8 cellular contexts compared by ENCODE assay signal in the genomic region with DNA sequence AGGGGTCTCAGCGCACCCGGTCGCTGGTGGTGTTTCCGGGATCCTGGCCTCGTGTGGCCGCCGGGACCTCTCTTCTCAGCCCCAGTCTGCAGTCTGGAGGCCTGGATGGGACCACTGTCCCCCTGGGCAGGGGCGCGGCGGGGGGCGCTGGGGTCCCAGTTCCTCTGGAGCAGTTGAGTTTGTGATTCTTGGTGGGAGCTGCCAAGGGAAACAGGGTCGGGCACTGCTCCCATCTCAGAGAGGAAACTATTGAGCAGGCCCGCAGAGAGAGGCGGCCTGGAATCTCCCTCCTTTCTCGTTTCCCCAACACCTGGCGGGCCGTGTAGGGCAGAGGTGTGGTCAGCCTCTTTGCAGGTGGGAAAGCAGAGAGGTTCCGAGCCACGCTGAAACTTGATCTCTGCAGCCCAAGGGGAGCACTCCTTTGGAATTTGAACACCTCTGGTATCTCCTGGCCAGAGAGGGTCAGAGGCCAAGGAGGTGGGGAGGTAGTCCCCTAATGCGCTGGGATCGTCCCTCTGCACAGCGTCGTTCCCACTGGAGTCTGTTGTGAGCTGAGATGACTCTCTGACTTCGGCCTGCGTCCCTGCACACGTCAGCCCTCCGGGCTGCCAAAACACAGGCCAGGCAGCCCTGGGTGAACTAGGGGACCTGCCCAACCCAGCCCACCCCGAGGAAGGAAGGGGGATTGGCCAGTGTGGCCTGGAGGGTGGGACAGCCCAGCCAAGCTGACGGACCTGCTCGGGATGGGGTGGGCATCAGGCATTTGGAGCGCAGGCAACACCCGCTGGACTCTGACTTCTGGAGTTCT. TPM values are rescaled to one million over a fixed set of nuclear protein-coding genes. Genes with fewer than 3 reads are reported as not detected.
DNase-seq lines count a peak whose midpoint lies in the region; ATAC-seq and TF ChIP-seq lines count a peak whose summit lies in the region.

No MANE protein-coding gene starts in this region.

- TF ChIP-seq POLR2A in upper lobe of left lung (IDR thresholded peaks at IDR 0.05): peak in 1 of 4 donors; percentile 35

- no peak for TF ChIP-seq CTCF in AG09309 (IDR thresholded peaks at IDR 0.05; ENCODE audit: control insufficient read depth, insufficient read depth, low read depth, low read length, missing control alignments)
- TF ChIP-seq CTCF in upper lobe of left lung (IDR thresholded peaks at IDR 0.05): no peak

- peak overlapping the region; percentile 65 for H3K4me3 ChIP-seq in AG09309 (ENCODE audit: control insufficient read depth, low read depth, low read length)
- H3K4me3 ChIP-seq in effector memory CD4-positive, alpha-beta T cell (ENCODE audit: insufficient read depth, low read depth, low read length, poor library complexity, severe bottlenecking): peak overlapping the region; percentile 95
- H3K4me3 ChIP-seq in upper lobe of left lung: peak overlapping the region; percentile 73 to 91 (median 84)

- TF ChIP-seq EP300 in upper lobe of left lung (IDR thresholded peaks at IDR 0.05): no peak

- H3K27ac ChIP-seq in effector memory CD4-positive, alpha-beta T cell (ENCODE audit: insufficient read depth, low read length, poor library complexity, severe bottlenecking): peak overlapping the region; percentile 83
- H3K27ac ChIP-seq in upper lobe of left lung: peak overlapping the region; percentile 74 to 91 (median 84)

- H3K9me3 ChIP-seq in effector memory CD4-positive, alpha-beta T cell (ENCODE audit: control insufficient read depth, low read length): no peaks in the 10 kb centered on the region
- H3K9me3 ChIP-seq in upper lobe of left lung: no peaks in the 10 kb centered on the region

- peaks cover 31% of the 10 kb centered on the region for H3K4me1 ChIP-seq in effector memory CD4-positive, alpha-beta T cell (ENCODE audit: control insufficient read depth, insufficient read depth, low read length, poor library complexity, severe bottlenecking)
- peaks cover 39 to 61% (median 55%) of the 10 kb centered on the region in 4 donors for H3K4me1 ChIP-seq in upper lobe of left lung

- 0 to 13% methylated on average over 13 to 17 of the region's 32 CpGs for WGBS in upper lobe of left lung, 2 donors

- peak; percentile 15 for ATAC-seq in GM21717 (IDR thresholded peaks at IDR 0.05; ENCODE audit: unreplicated experiment)
- peak; percentile 20 to 60 for ATAC-seq in upper lobe of left lung (ENCODE audit: low FRiP score in 2 of 2)

- no peaks in the 10 kb centered on the region for H3K27me3 ChIP-seq in effector memory CD4-positive, alpha-beta T cell (replicated peaks; ENCODE audit: control insufficient read depth, insufficient read depth, low read length, poor library complexity, severe bottlenecking)
- H3K27me3 ChIP-seq in upper lobe of left lung: no peaks in the 10 kb centered on the region

- no peaks in the 10 kb centered on the region for H3K36me3 ChIP-seq in effector memory CD4-positive, alpha-beta T cell (ENCODE audit: control insufficient read depth, insufficient read depth, low read length)
- H3K36me3 ChIP-seq in upper lobe of left lung: peaks cover 0 to 3% (median 0%) of the 10 kb centered on the region in 4 donors

- no peak for DNase-seq in AG09309 (ENCODE audit: low read depth)
- peak; percentile 67 for DNase-seq in RPMI7951 (ENCODE audit: low read depth)
- peak in 1 of 3 donors; percentile 29 for DNase-seq in effector memory CD4-positive, alpha-beta T cell
- peak; percentile 89 for DNase-seq in mesenteric fat pad (ENCODE audit: low spot score)
- DNase-seq in upper lobe of left lung: peak in 1 of 2 donors; percentile 85
- DNase-seq in SK-N-DZ (ENCODE audit: low spot score): no peak
- DNase-seq in COLO829 (ENCODE audit: low spot score): no peak

RNA-seq across cellular contexts. Expression of a gene that starts 0.8 kb away (rescaled TPM):
- 12.9 and 14.3 TPM in 2 replicates for total RNA-seq in RPMI7951 (2014; rRNA removed; shearing (Covaris generic))
- total RNA-seq in mesenteric fat pad (9.1 TPM), upper lobe of left lung (10 to 100 TPM; 10.6 to 21.0 (median 14.2) TPM)
- 3.3 and 4.2 TPM in 2 replicates for polyA plus RNA-seq in SK-N-DZ (2014; cell fraction: cytosol; rRNA removed)
- polyA plus RNA-seq in SK-N-DZ (2014; cell fraction: nucleus; rRNA removed): 2.6 and 3.7 TPM in 2 replicates

RNA-seq across cellular contexts. Expression of a gene that starts 49.0 kb away (rescaled TPM):
- total RNA-seq in RPMI7951 (2014; rRNA removed; shearing (Covaris generic)): 32.8 and 33.0 TPM in 2 replicates
- 148 TPM for total RNA-seq in mesenteric fat pad
- 10 to 100 TPM; 11.4 to 30.4 (median 21.4) TPM for total RNA-seq in upper lobe of left lung
- 41.4 and 47.5 TPM in 2 replicates for polyA plus RNA-seq in SK-N-DZ (2014; cell fraction: cytosol; rRNA removed)
- polyA plus RNA-seq in SK-N-DZ (2014; cell fraction: nucleus; rRNA removed): 30.3 and 31.3 TPM in 2 replicates

RNA-seq across cellular contexts. Expression of a gene that starts 59.9 kb away (rescaled TPM):
- 134 and 145 TPM in 2 replicates for total RNA-seq in RPMI7951 (2014; rRNA removed; shearing (Covaris generic))
- total RNA-seq in mesenteric fat pad: 57.4 TPM
- total RNA-seq in upper lobe of left lung: 10 to 100 TPM; 29.3 to 59.6 (median 53.8) TPM
- 48.4 and 60.7 TPM in 2 replicates for polyA plus RNA-seq in SK-N-DZ (2014; cell fraction: cytosol; rRNA removed)
- 44.6 and 56.1 TPM in 2 replicates for polyA plus RNA-seq in SK-N-DZ (2014; cell fraction: nucleus; rRNA removed)

Comparison
In these comparisons a context has a peak if more than half of its experiments do, and no peak if none do; other contexts are left out.
1. DNase-seq: peak in RPMI7951 (single experiment) and mesenteric fat pad (single experiment); none in AG09309 (single experiment), SK-N-DZ (single experiment) and COLO829 (single experiment).
2. Peak in every context shown above with its lines, with median percentiles within 50 percentile points of each other: H3K4me3 ChIP-seq.